8 cellular contexts compared by ENCODE assay signal in the genomic region with DNA sequence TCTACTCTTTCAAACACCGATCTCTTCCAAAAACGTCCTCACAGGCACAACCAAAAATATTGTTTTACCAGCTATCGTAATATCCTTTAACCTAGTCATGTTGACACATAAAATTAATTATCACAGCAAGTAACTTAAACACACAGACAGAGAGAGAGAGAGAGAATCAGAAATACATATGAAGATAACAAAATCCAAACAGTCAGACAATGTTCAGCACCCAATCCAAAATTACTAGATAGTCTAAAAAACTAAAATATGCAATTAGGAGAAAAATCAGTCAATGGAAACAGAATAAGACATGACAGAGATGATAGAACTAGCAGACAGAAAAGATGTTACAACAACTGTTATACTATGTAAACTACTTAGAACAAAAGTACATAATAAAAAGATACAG.
"Had no signal": no experiment of that assay in that cellular context is flagged by ENCODE, and none has a peak within 500 bp of the region (broad histone marks: within the 10 kb centered on the region; RNA-seq: fewer than 3 reads in every experiment).

No MANE protein-coding gene starts in this region.

- H3K4me3 ChIP-seq: GM23338, HAP-1, K562 had no signal

- FAIRE-seq: HTR-8/SVneo, K562 had no signal

- H3K36me3 ChIP-seq: HAP-1 had no signal

- H3K4me2 ChIP-seq: GM23338 had no signal

- ATAC-seq: GM23338, HCT116, K562 had no signal

- DNase-seq: H7, IMR-90, KG1 had no signal

- H3K9me3 ChIP-seq: HAP-1 had no signal

- H2AFZ ChIP-seq: GM23338 had no signal
